In genomic region chr11:122976734-122977454, GRCh38 we compare ENCODE assay signal across 13 cellular contexts. TPM values are rescaled to one million over a fixed set of nuclear protein-coding genes. Genes with fewer than 3 reads are reported as not detected.
DNase-seq lines count a peak whose midpoint lies in the region; ATAC-seq and TF ChIP-seq lines count a peak whose summit lies in the region.
"Had no signal": no experiment of that assay in that cellular context is flagged by ENCODE, and none has a peak within 500 bp of the region (broad histone marks: within the 10 kb centered on the region; RNA-seq: fewer than 3 reads in every experiment).

No MANE protein-coding gene starts in this region.

- DNase-seq in activated naive CD4-positive, alpha-beta T cell (lab: John Stamatoyannopoulos, UW), result no peak
- DNase-seq in activated B cell treated with CpG ODN at 0.5 μM for 24 hours, result no peak
- DNase-seq in iPS-NIHi11 (ENCODE audit: low spot score), result peak; percentile 55
- DNase-seq in suprapubic skin (ENCODE audit: low spot score in 2 of 2), result no peak
- DNase-seq in SJCRH30, result no peak
- no peak for DNase-seq in mucosa of gallbladder (ENCODE audit: low spot score)
- no peak for DNase-seq in activated CD4-positive, CD25-positive, alpha-beta regulatory T cell (lab: John Stamatoyannopoulos, UW)
- DNase-seq: NCI-H2107 had no signal

- no peak overlapping the region for H3K27ac ChIP-seq in suprapubic skin
- H3K27ac ChIP-seq in SJCRH30, result no peak overlapping the region
- H3K27ac ChIP-seq: SJSA1 had no signal

- H3K27me3 ChIP-seq in suprapubic skin, result peaks cover 94% of the 10 kb centered on the region
- no peaks in the 10 kb centered on the region for H3K27me3 ChIP-seq in SJCRH30

- TF ChIP-seq POLR2A in suprapubic skin (IDR thresholded peaks at IDR 0.05), result no peak

- peak overlapping the region; percentile 58 for H3K4me3 Mint-ChIP-seq in activated naive CD4-positive, alpha-beta T cell treated with anti-CD3 and anti-CD28 coated beads, Interleukin-2, amount 50 U/mL, for 24 hours
- H3K4me3 Mint-ChIP-seq in activated B cell treated with CpG ODN at 0.5 μM for 24 hours, result peak overlapping the region; percentile 54

- CTCF ChIA-PET in activated B cell treated with CpG ODN at 0.5 μM for 24 hours (lab: Charles Lee), result no interaction called here

- no peak overlapping the region for H3K27ac Mint-ChIP-seq in activated naive CD4-positive, alpha-beta T cell treated with anti-CD3 and anti-CD28 coated beads, Interleukin-2, amount 50 U/mL, for 24 hours
- H3K27ac Mint-ChIP-seq in activated B cell treated with CpG ODN at 0.5 μM for 24 hours, result no peak overlapping the region

- H3K4me1 ChIP-seq in suprapubic skin (peaks cover 21% of the 10 kb centered on the region), SJCRH30 (no peaks in the 10 kb centered on the region)
- H3K4me1 ChIP-seq: SJSA1 had no signal

- H3K9me3 Mint-ChIP-seq in activated naive CD4-positive, alpha-beta T cell treated with anti-CD3 and anti-CD28 coated beads, Interleukin-2, amount 50 U/mL, for 24 hours, result no peaks in the 10 kb centered on the region
- H3K9me3 Mint-ChIP-seq in activated B cell treated with CpG ODN at 0.5 μM for 24 hours, result no peaks in the 10 kb centered on the region

- H3K36me3 ChIP-seq in suprapubic skin (no peaks in the 10 kb centered on the region), SJCRH30 (no peaks in the 10 kb centered on the region)
- H3K36me3 ChIP-seq: SJSA1 had no signal

- H3K36me3 Mint-ChIP-seq in activated naive CD4-positive, alpha-beta T cell treated with anti-CD3 and anti-CD28 coated beads, Interleukin-2, amount 50 U/mL, for 24 hours, result peaks cover 2% of the 10 kb centered on the region
- H3K36me3 Mint-ChIP-seq in activated B cell treated with CpG ODN at 0.5 μM for 24 hours (ENCODE audit: low read depth), result no peaks in the 10 kb centered on the region

- H3K27me3 Mint-ChIP-seq in activated naive CD4-positive, alpha-beta T cell treated with anti-CD3 and anti-CD28 coated beads, Interleukin-2, amount 50 U/mL, for 24 hours, result peaks cover 65% of the 10 kb centered on the region
- H3K27me3 Mint-ChIP-seq in activated B cell treated with CpG ODN at 0.5 μM for 24 hours, result peaks cover 75% of the 10 kb centered on the region

- no peak for TF ChIP-seq CTCF in activated B cell treated with CpG ODN at 0.5 μM for 24 hours (IDR thresholded peaks at IDR 0.05)
- no peak for TF ChIP-seq CTCF in suprapubic skin (IDR thresholded peaks at IDR 0.05)

- H3K4me3 ChIP-seq in suprapubic skin (peak overlapping the region; percentile 22), SJCRH30 (no peak overlapping the region)
- H3K4me3 ChIP-seq: SJSA1 had no signal

- POLR2A ChIA-PET in activated B cell treated with CpG ODN at 0.5 μM for 24 hours (lab: Charles Lee), result no interaction called here

- H3K4me1 Mint-ChIP-seq in activated naive CD4-positive, alpha-beta T cell treated with anti-CD3 and anti-CD28 coated beads, Interleukin-2, amount 50 U/mL, for 24 hours, result peaks cover 27% of the 10 kb centered on the region
- peaks cover 23% of the 10 kb centered on the region for H3K4me1 Mint-ChIP-seq in activated B cell treated with CpG ODN at 0.5 μM for 24 hours

- intact Hi-C loops in activated B cell treated with CpG ODN at 0.5 μM for 24 hours (cut with micrococcal nuclease), result no loop called here

- ATAC-seq in activated B cell treated with CpG ODN at 0.5 μM for 24 hours (ENCODE audit: low read depth), result no peak
- ATAC-seq: HCT116 had no signal

- TF ChIP-seq EP300 in suprapubic skin (IDR thresholded peaks at IDR 0.05), result no peak

- H3K9me3 ChIP-seq in suprapubic skin (no peaks in the 10 kb centered on the region), SJCRH30 (replicated peaks) (no peaks in the 10 kb centered on the region)
- H3K9me3 ChIP-seq: SJSA1 had no signal

- 5% methylated on average over 40 of the region's 48 CpGs for WGBS in suprapubic skin

RNA-seq across cellular contexts. Expression of gene BSX, which starts 4.7 kb away (rescaled TPM):
- total RNA-seq in activated B cell treated with CpG ODN at 0.5 μM for 24 hours (not detected in 2 replicates), suprapubic skin (not detected), mucosa of gallbladder (not detected)
- total RNA-seq in SJCRH30 (2014; rRNA removed; shearing (Covaris generic)), result not detected in 2 replicates
- total RNA-seq: liver, SJSA1, subcutaneous adipose tissue had no signal
